1 cellular context compared by ENCODE assay signal in genomic region chr14:23423657-23424056, GRCh38.
TF ChIP-seq lines count a peak whose summit lies in the region.

No MANE protein-coding gene starts in this region.

TF ChIP-seq in K562, 482 proteins besides CTCF, POLR2A, EP300 and RAD21:
- TF ChIP-seq NR2C1 (IDR thresholded peaks at IDR 0.05), result peak; percentile 65
- TF ChIP-seq NR2C1 (tag; IDR thresholded peaks at IDR 0.05), result 0 out of 2 replicates have a peak, but pooled peaks have one; percentile 47
- TF ChIP-seq YY1 (IDR thresholded peaks at IDR 0.05; ENCODE audit: borderline replicate concordance in 1 of 3, control insufficient read depth in 1 of 3, extremely low read depth in 1 of 3, insufficient read depth in 3 of 3, insufficient read length in 1 of 3, insufficient replicate concordance in 2 of 3, low read depth in 1 of 3, low read length in 2 of 3), result no peak
- TF ChIP-seq ZNF518B (CRISPR knock-in tag; IDR thresholded peaks at IDR 0.05), result no peak
- no peak for TF ChIP-seq ZNF592 (IDR thresholded peaks at IDR 0.05)
- TF ChIP-seq NR2C2 (CRISPR knock-in tag; IDR thresholded peaks at IDR 0.05), result no peak
- peak; percentile 25; the same call in 1 of the 2 replicates for TF ChIP-seq NR2C2 (tag; IDR thresholded peaks at IDR 0.05)
- no peak for TF ChIP-seq HDAC6 (IDR thresholded peaks at IDR 0.05; ENCODE audit: low read depth, low read length)
- TF ChIP-seq VEZF1 (CRISPR knock-in tag; IDR thresholded peaks at IDR 0.05), result no peak
- TF ChIP-seq BCL6 (CRISPR knock-in tag; IDR thresholded peaks at IDR 0.05), result no peak
- no peak for TF ChIP-seq CC2D1A (IDR thresholded peaks at IDR 0.05)
- TF ChIP-seq HNRNPL (IDR thresholded peaks at IDR 0.05; ENCODE audit: low read depth, low read length), result no peak
